In the genomic region with DNA sequence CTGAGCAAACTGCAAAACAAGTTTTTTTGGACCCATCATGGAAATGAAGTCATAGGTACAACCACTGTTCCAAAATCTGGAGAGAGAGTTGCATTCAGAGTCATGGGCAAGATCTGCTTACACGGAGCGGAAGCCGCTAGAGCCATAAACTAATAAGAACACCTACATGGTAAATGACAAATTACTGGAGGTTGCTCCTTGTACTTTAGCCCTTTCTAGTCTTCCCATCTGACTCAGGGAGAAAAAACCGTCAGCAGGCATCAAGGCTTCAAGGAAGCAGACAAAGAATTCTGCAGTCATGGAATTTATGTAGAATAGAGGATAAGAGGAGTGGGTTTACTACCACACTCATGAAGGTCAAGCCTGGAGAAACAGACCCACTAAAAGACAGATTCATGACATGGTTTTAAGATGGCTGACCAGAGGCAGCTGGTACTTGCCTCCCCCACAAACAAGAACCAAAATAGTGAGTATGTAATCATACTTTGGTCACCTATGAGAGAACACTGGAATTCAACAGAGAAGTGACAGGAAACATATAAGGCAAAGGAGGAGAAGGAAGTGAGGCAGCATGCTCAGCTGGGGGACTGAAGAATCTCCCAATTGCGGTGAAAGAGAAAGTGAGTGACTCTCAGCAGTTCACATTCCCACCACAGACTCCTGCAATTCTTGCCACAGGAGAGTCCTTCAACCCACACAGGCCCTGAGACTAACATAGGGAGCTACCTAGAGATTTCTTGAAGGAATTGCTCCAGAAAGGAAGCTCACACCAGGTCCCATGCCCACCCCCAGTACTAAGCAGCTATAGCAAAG, we compare ENCODE assay signal across 18 cellular contexts.
"Had no signal": no experiment of that assay in that cellular context is flagged by ENCODE, and none has a peak within 500 bp of the region (broad histone marks: within the 10 kb centered on the region; RNA-seq: fewer than 3 reads in every experiment).

No MANE protein-coding gene starts in this region.

- H3K4me3 Mint-ChIP-seq: dendritic cell treated with granulocyte-macrophage colony-stimulating factor and Interleukin-4, amounts not matched to agents 40 ng/mL and 50 ng/mL, for 4 days; natural killer cell treated with Interleukin-12 subunit alpha and Interleukin-12 subunit beta and Interleukin-15 and Interleukin-18, amount 100 ng/mL, for 72 hours; T-cell had no signal

- H3K9me3 ChIP-seq: psoas muscle had no signal

- DNase-seq: activated CD4-positive, alpha-beta T cell treated with anti-CD3 and anti-CD28 coated beads, Interleukin-2, amount 50 U/mL, for 1 hour; activated CD4-positive, CD25-positive, alpha-beta regulatory T cell; activated naive CD4-positive, alpha-beta T cell treated with anti-CD3 and anti-CD28 coated beads, Interleukin-2, amount 50 U/mL, for 16 hours; activated T-cell treated with anti-CD3 and anti-CD28 coated beads for 4 hours; central memory CD4-positive, alpha-beta T cell; hypothalamus; kidney glomerular epithelial cell; psoas muscle; stimulated activated CD4-positive, alpha-beta T cell treated with anti-CD3 and anti-CD28 coated beads, Interleukin-12 subunit alpha, Interleukin-12 subunit beta, amount 100 ng/mL, for 4 hours; stimulated activated naive CD4-positive, alpha-beta T cell; substantia nigra; T-cell; trophoblast cell had no signal

- H3K4me1 ChIP-seq: psoas muscle had no signal

- H3K4me1 Mint-ChIP-seq: T-cell had no signal

- H3K27ac Mint-ChIP-seq: activated T-helper 2 cell treated with anti-CD3 and anti-CD28 coated beads, Interferon-gamma antibody, Interleukin-2, Interleukin-4, amounts not matched to agents 10 μg/mL and 5 μg/mL and 100 μg/mL, durations not matched to agents 14 hours and 24 hours and 36 hours; dendritic cell treated with granulocyte-macrophage colony-stimulating factor and Interleukin-4, amounts not matched to agents 40 ng/mL and 50 ng/mL, for 4 days; natural killer cell treated with Interleukin-12 subunit alpha and Interleukin-12 subunit beta and Interleukin-15 and Interleukin-18, amount 100 ng/mL, for 72 hours; T-cell had no signal

- H3K27me3 Mint-ChIP-seq: dendritic cell treated with granulocyte-macrophage colony-stimulating factor and Interleukin-4, amounts not matched to agents 40 ng/mL and 50 ng/mL, for 4 days; T-cell had no signal

- H3K4me3 ChIP-seq: lung, psoas muscle had no signal

- ATAC-seq: psoas muscle, sciatic nerve, T-cell had no signal

- H3K27ac ChIP-seq: psoas muscle had no signal
